6 cellular contexts compared by ENCODE assay signal in genomic region chr16:67430504-67431076, GRCh38. TPM values are rescaled to one million over a fixed set of nuclear protein-coding genes. Genes with fewer than 3 reads are reported as not detected.
DNase-seq lines count a peak whose midpoint lies in the region; ATAC-seq and TF ChIP-seq lines count a peak whose summit lies in the region.

No MANE protein-coding gene starts in this region.

- intact Hi-C loops in body of pancreas (cut with DNase I): no loop called here

- no peaks in the 10 kb centered on the region for H3K9me3 ChIP-seq in body of pancreas

- TF ChIP-seq CTCF in body of pancreas (IDR thresholded peaks at IDR 0.05): peak in 3 of 7 experiments; percentile 15 to 31 (median 21)
- no peak for TF ChIP-seq CTCF in nephron (IDR thresholded peaks at IDR 0.05; ENCODE audit: unreplicated experiment in 3 of 3)

- peak; percentile 11 to 53 (median 46) for TF ChIP-seq POLR2A in body of pancreas (IDR thresholded peaks at IDR 0.05)

- H3K27ac Mint-ChIP-seq in nephron: peak overlapping the region in 1 of 3 experiments; percentile 22

- peak overlapping the region; percentile 82 to 86 (median 84) for H3K4me3 Mint-ChIP-seq in nephron

- no peaks in the 10 kb centered on the region for H3K9me3 Mint-ChIP-seq in nephron

- H3K27me3 ChIP-seq in body of pancreas: no peaks in the 10 kb centered on the region

- peak; percentile 38 for DNase-seq in NCI-H2029 (lab: John Stamatoyannopoulos, UW)
- no peak for DNase-seq in NCI-H2029 treated with DMSO at 0.1 percent for 48 hours (lab: John Stamatoyannopoulos, UW)
- DNase-seq in body of pancreas: no peak

- H3K4me1 ChIP-seq in body of pancreas: peaks cover 35% of the 10 kb centered on the region

- peak overlapping the region; percentile 1 to 11 for H3K4me3 ChIP-seq in body of pancreas

- H3K27ac ChIP-seq in body of pancreas: peak overlapping the region; percentile 68 to 90 (median 88)

- H3K36me3 Mint-ChIP-seq in nephron (ENCODE audit: low read depth): no peaks in the 10 kb centered on the region

- H3K4me1 Mint-ChIP-seq in nephron: peaks cover 31% of the 10 kb centered on the region

- 0% methylated on average over 60 of the region's 61 CpGs; no CpG with 5 or more reads in 1 of the 2 donors for WGBS in body of pancreas, 2 donors

- H3K27me3 Mint-ChIP-seq in nephron (ENCODE audit: low read depth): peaks cover 44% of the 10 kb centered on the region

- no peaks in the 10 kb centered on the region for H3K36me3 ChIP-seq in body of pancreas (replicated peaks in 1 of 2; ENCODE audit: insufficient read depth in 1 of 2, low read depth in 2 of 2)

- peak; percentile 49 for ATAC-seq in body of pancreas
- ATAC-seq in HG02870 (IDR thresholded peaks at IDR 0.05; ENCODE audit: unreplicated experiment): no peak
- ATAC-seq in HG03045 (IDR thresholded peaks at IDR 0.05; ENCODE audit: unreplicated experiment): no peak

RNA-seq across cellular contexts. Expression of gene HSD11B2, which starts 0.3 kb away (rescaled TPM):
- total RNA-seq in body of pancreas: 10 to 100 TPM in 1 of 2 donors, 1 to 10 TPM in 1; 5.4 to 13.8 TPM

RNA-seq across cellular contexts. Expression of gene ZDHHC1, which starts 14.3 kb away (rescaled TPM):
- 10 to 100 TPM; 13.0 to 57.0 TPM for total RNA-seq in body of pancreas

RNA-seq across cellular contexts. Expression of gene TPPP3, which starts 37.3 kb away (rescaled TPM):
- total RNA-seq in body of pancreas: 10 to 100 TPM; 11.2 to 30.0 TPM

RNA-seq across cellular contexts. Expression of gene ATP6V0D1, which starts 50.4 kb away (rescaled TPM):
- 100 to 1,000 TPM in 1 of 2 donors, 10 to 100 TPM in 1; 53.7 to 102 TPM for total RNA-seq in body of pancreas

RNA-seq across cellular contexts. Expression of gene AGRP, which starts 52.8 kb away (rescaled TPM):
- not detected for total RNA-seq in body of pancreas
